ENCODE assay signal across 11 cellular contexts in genomic region chr17:57811633-57812280, GRCh38. TPM values are rescaled to one million over a fixed set of nuclear protein-coding genes. Genes with fewer than 3 reads are reported as not detected.
DNase-seq lines count a peak whose midpoint lies in the region; ATAC-seq, FAIRE-seq and TF ChIP-seq lines count a peak whose summit lies in the region.
"Had no signal": no experiment of that assay in that cellular context is flagged by ENCODE, and none has a peak within 500 bp of the region (broad histone marks: within the 10 kb centered on the region; RNA-seq: fewer than 3 reads in every experiment).

No MANE protein-coding gene starts in this region.

- H3K79me2 ChIP-seq in DOHH2 (ENCODE audit: control insufficient read depth, low read length) = no peaks in the 10 kb centered on the region

- peaks cover 21% of the 10 kb centered on the region for H3K4me1 ChIP-seq in DOHH2 (ENCODE audit: control insufficient read depth, low read length)

- H3K9me3 ChIP-seq in DOHH2 (ENCODE audit: control insufficient read depth, insufficient read depth, low read length) = no peaks in the 10 kb centered on the region

- H3F3A ChIP-seq in DOHH2 (ENCODE audit: control insufficient read depth, insufficient read depth) = no peaks in the 10 kb centered on the region

- peaks cover 69% of the 10 kb centered on the region for H3K4me1 Mint-ChIP-seq in brain

- peak overlapping the region; percentile 91 to 98 (median 94) for H3K27ac Mint-ChIP-seq in brain
- H3K27ac Mint-ChIP-seq: progenitor cell of endocrine pancreas had no signal

- ATAC-seq in GM19463 (IDR thresholded peaks at IDR 0.05; ENCODE audit: unreplicated experiment) = no peak

- peaks cover 54% of the 10 kb centered on the region for H3K27me3 ChIP-seq in DOHH2 (ENCODE audit: control insufficient read depth, low read length)

- H3K4me3 Mint-ChIP-seq in brain = peak overlapping the region; percentile 24 to 68 (median 66)

- FAIRE-seq in urothelium cell line (lab: Jason Lieb, UNC) = no peak
- FAIRE-seq: colon, GM12892 had no signal

- peaks cover 0 to 6% (median 4%) of the 10 kb centered on the region in 5 experiments for H3K9me3 Mint-ChIP-seq in brain

- H4K20me1 ChIP-seq in DOHH2 (ENCODE audit: control insufficient read depth, insufficient read depth, low read depth, low read length) = no peaks in the 10 kb centered on the region

- H3K36me3 ChIP-seq in DOHH2 (ENCODE audit: control insufficient read depth, low read length) = no peaks in the 10 kb centered on the region

- TF ChIP-seq POLR2A in NB4 (IDR thresholded peaks at IDR 0.05; ENCODE audit: extremely low read depth, insufficient read length) = no peak

- DNase-seq in NB4 (ENCODE audit: low read depth) = peak; percentile 4
- DNase-seq in myocyte (ENCODE audit: low read depth) = peak; percentile 62
- no peak for DNase-seq in DMS 273 treated with DMSO at 0.1 percent for 48 hours (lab: John Stamatoyannopoulos, UW)
- no peak for DNase-seq in urothelium cell line (ENCODE audit: low spot score)
- no peak for DNase-seq in GOT3 (lab: John Stamatoyannopoulos, UW)

- H3K9me2 ChIP-seq in DOHH2 (replicated peaks; ENCODE audit: control insufficient read depth, low read length) = no peaks in the 10 kb centered on the region

- H3K27me3 Mint-ChIP-seq in brain = peaks cover 5% of the 10 kb centered on the region

- H3K27ac ChIP-seq in DOHH2 (ENCODE audit: low read depth, low read length) = 0 out of 2 replicates have a peak overlapping the region, but pooled peaks have one; percentile 10

- peak overlapping the region; percentile 47 for H3K4me3 ChIP-seq in DOHH2 (ENCODE audit: low read length)
- H3K4me3 ChIP-seq in NB4 (ENCODE audit: low read depth, low read length) = no peak overlapping the region

- TF ChIP-seq CTCF in DOHH2 (IDR thresholded peaks at IDR 0.05; ENCODE audit: low read depth, low read length, poor library complexity, severe bottlenecking) (no peak), NB4 (IDR thresholded peaks at IDR 0.05; ENCODE audit: low read depth, low read length) (no peak), brain (conservative IDR thresholded peaks at IDR 0.05) (no peak)

- H3K36me3 Mint-ChIP-seq in brain = no peaks in the 10 kb centered on the region

- peak overlapping the region; percentile 61 for H3K4me2 ChIP-seq in DOHH2 (ENCODE audit: low read length)

RNA-seq across cellular contexts. Expression of gene MRPS23, which starts 38.1 kb away (rescaled TPM):
- 58.5 TPM for polyA plus RNA-seq in brain (ENCODE audit: insufficient read depth, low read depth, low replicate concordance)
- total RNA-seq in myocyte = 23.3 and 27.3 TPM in 2 replicates
- 58.8 TPM for polyA plus RNA-seq in myocyte (2012)

Comparison
In these comparisons a context has a peak if more than half of its experiments do, and no peak if none do; other contexts are left out.
1. DNase-seq: peak in NB4 (single experiment) and myocyte (single experiment); none in DMS 273 treated with DMSO at 0.1 percent for 48 hours (single experiment), urothelium cell line (single experiment) and GOT3 (single experiment).